26 cellular contexts compared by ENCODE assay signal in genomic region chr9:8978334-8978733, GRCh38.
"Had no signal": no experiment of that assay in that cellular context is flagged by ENCODE, and none has a peak within 500 bp of the region (broad histone marks: within the 10 kb centered on the region; RNA-seq: fewer than 3 reads in every experiment).

No MANE protein-coding gene starts in this region.

- H3K9me3 Mint-ChIP-seq: activated CD4-positive, alpha-beta T cell treated with anti-CD3 and anti-CD28 coated beads, Interleukin-2, amount 10 ng/mL, durations not matched to agents 24 days and 14 days; activated naive CD4-positive, alpha-beta T cell treated with anti-CD3 and anti-CD28 coated beads for 36 hours had no signal

- H3K27ac Mint-ChIP-seq: activated B cell treated with CpG ODN at 0.5 μM for 24 hours; activated CD4-positive, alpha-beta T cell treated with anti-CD3 and anti-CD28 coated beads, Interleukin-2, amount 10 ng/mL, durations not matched to agents 24 days and 14 days; activated CD8-positive, alpha-beta memory T cell treated with anti-CD3 and anti-CD28 coated beads, Interleukin-2, amount 10 ng/mL, durations not matched to agents 7 days and 5 days; activated naive CD4-positive, alpha-beta T cell treated with anti-CD3 and anti-CD28 coated beads for 36 hours; activated naive CD8-positive, alpha-beta T cell; activated T-cell treated with anti-CD3 and anti-CD28 coated beads, Interleukin-2, amount 50 U/mL, for 24 hours; brain; T-helper 17 cell had no signal

- H3K27me3 Mint-ChIP-seq: activated B cell treated with CpG ODN at 0.5 μM for 24 hours; activated CD4-positive, alpha-beta T cell treated with anti-CD3 and anti-CD28 coated beads, Interleukin-2, amount 10 ng/mL, durations not matched to agents 24 days and 14 days; activated CD8-positive, alpha-beta memory T cell treated with anti-CD3 and anti-CD28 coated beads, Interleukin-2, amount 10 ng/mL, durations not matched to agents 7 days and 5 days; activated naive CD8-positive, alpha-beta T cell; activated T-cell treated with anti-CD3 and anti-CD28 coated beads, Interleukin-2, amount 50 U/mL, for 24 hours; brain; T-helper 17 cell had no signal

- H3K4me3 Mint-ChIP-seq: activated B cell treated with CpG ODN at 0.5 μM for 24 hours; activated CD4-positive, alpha-beta T cell treated with anti-CD3 and anti-CD28 coated beads, Interleukin-2, amount 10 ng/mL, durations not matched to agents 24 days and 14 days; activated CD8-positive, alpha-beta memory T cell treated with anti-CD3 and anti-CD28 coated beads, Interleukin-2, amount 10 ng/mL, durations not matched to agents 7 days and 5 days; activated naive CD4-positive, alpha-beta T cell treated with anti-CD3 and anti-CD28 coated beads for 36 hours; activated naive CD8-positive, alpha-beta T cell; activated T-cell treated with anti-CD3 and anti-CD28 coated beads, Interleukin-2, amount 50 U/mL, for 24 hours; brain; T-helper 17 cell had no signal

- H3K4me1 Mint-ChIP-seq: activated B cell treated with CpG ODN at 0.5 μM for 24 hours; activated CD4-positive, alpha-beta T cell treated with anti-CD3 and anti-CD28 coated beads, Interleukin-2, amount 10 ng/mL, durations not matched to agents 24 days and 14 days; activated CD8-positive, alpha-beta memory T cell treated with anti-CD3 and anti-CD28 coated beads, Interleukin-2, amount 10 ng/mL, durations not matched to agents 7 days and 5 days; brain; T-helper 17 cell had no signal

- DNase-seq: activated B cell treated with CpG ODN at 0.5 μM for 24 hours; activated CD4-positive, alpha-beta T cell treated with anti-CD3 and anti-CD28 coated beads for 1 hour; activated CD4-positive, alpha-beta T cell treated with anti-CD3 and anti-CD28 coated beads, Interleukin-2, amount 10 ng/mL, durations not matched to agents 24 days and 14 days; activated CD4-positive, alpha-beta T cell treated with anti-CD3 and anti-CD28 coated beads, Interleukin-2, amount 50 U/mL, for 48 hours; activated CD8-positive, alpha-beta memory T cell treated with anti-CD3 and anti-CD28 coated beads, Interleukin-2, amount 10 ng/mL, durations not matched to agents 7 days and 5 days; activated gamma-delta T cell; activated naive CD4-positive, alpha-beta T cell treated with anti-CD3 and anti-CD28 coated beads for 36 hours; activated T-cell treated with anti-CD3 and anti-CD28 coated beads, Interleukin-2, amount 50 U/mL, for 24 hours; amygdala; Kasumi-1; KBM-7; NCI-H1092 treated with DMSO at 0.1 percent for 48 hours; NCI-H1417 treated with DMSO at 0.1 percent for 48 hours; NCI-H1694; NCI-H2029; NCI-H2107; NCI-H2171 treated with DMSO at 0.1 percent for 48 hours; NCI-H226; NCI-H526 treated with DMSO at 0.1 percent for 48 hours; NCI-H82; PC-3; SHP77 treated with DMSO at 0.1 percent for 48 hours; T-helper 17 cell; T-helper 9 cell had no signal

- ATAC-seq: activated CD8-positive, alpha-beta memory T cell treated with anti-CD3 and anti-CD28 coated beads, Interleukin-2, amount 10 ng/mL, durations not matched to agents 7 days and 5 days; PC-3; T-helper 17 cell had no signal

- H3K36me3 Mint-ChIP-seq: activated CD8-positive, alpha-beta memory T cell treated with anti-CD3 and anti-CD28 coated beads, Interleukin-2, amount 10 ng/mL, durations not matched to agents 7 days and 5 days; activated naive CD8-positive, alpha-beta T cell; brain had no signal
